14 cellular contexts compared by ENCODE assay signal in the genomic region with DNA sequence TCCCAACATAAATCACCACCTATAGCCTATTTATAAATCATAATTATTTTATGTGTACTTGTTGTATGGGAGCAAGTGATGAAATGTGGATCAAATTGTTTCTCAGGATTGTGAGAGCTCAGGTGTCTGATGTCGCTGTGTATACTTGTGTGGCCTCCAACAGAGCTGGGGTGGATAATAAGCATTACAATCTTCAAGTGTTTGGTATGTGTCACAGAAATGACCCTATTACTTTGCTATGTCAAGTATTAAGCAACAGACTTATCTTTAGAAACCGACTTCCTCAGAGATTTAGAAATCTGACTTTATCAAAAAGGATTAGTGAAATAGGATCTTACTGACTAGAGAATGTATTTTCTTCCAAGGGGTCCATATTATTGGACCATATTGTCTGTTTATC.
A peak's percentile ranks its signal among the peaks of the same experiment; 100 is the strongest.
DNase-seq lines count a peak whose midpoint lies in the region; ATAC-seq and TF ChIP-seq lines count a peak whose summit lies in the region.
"Had no signal": no experiment of that assay in that cellular context is flagged by ENCODE, and none has a peak within 500 bp of the region (broad histone marks: within the 10 kb centered on the region; RNA-seq: fewer than 3 reads in every experiment).

No MANE protein-coding gene starts in this region.

- no CpG with 5 or more reads among the region's 2 CpGs for WGBS in IMR-90 (ENCODE audit: extremely low coverage in 2 of 2, insufficient read length in 1 of 2), 2 experiments

- peak; percentile 77 for ATAC-seq in IMR-90 (ENCODE audit: low read depth)
- ATAC-seq in omental fat pad (ENCODE audit: low FRiP score), result no peak

- no peak overlapping the region for H4K5ac ChIP-seq in IMR-90 (ENCODE audit: low read depth, low read length)

- H3K9ac ChIP-seq in IMR-90 (ENCODE audit: low read depth, low read length), result no peak overlapping the region
- no peak overlapping the region for H3K9ac ChIP-seq in adipocyte (ENCODE audit: low read length)
- H3K9ac ChIP-seq: BLaER1 treated with 17β-estradiol and CSF1 and Interleukin-3, amounts not matched to agents 10 nM and 100 nM had no signal

- H2BK120ac ChIP-seq in IMR-90 (ENCODE audit: low read depth, low read length), result no peak overlapping the region

- no peaks in the 10 kb centered on the region for H3K36me3 ChIP-seq in IMR-90 (ENCODE audit: control insufficient read depth, insufficient read depth, low read length)
- H3K36me3 ChIP-seq in adipocyte (ENCODE audit: control insufficient read depth, insufficient read depth, low read length, severe bottlenecking), result no peaks in the 10 kb centered on the region
- H3K36me3 ChIP-seq in WERI-Rb-1, result no peaks in the 10 kb centered on the region
- no peaks in the 10 kb centered on the region for H3K36me3 ChIP-seq in BE2C
- H3K36me3 ChIP-seq: BLaER1 treated with 17β-estradiol and CSF1 and Interleukin-3, amounts not matched to agents 10 nM and 100 nM had no signal

- BruUV-seq in IMR-90 (replicated peaks; lab: Mats Ljungman, UMichigan), result no TSS peak

- POLR2A ChIA-PET in IMR-90 (lab: Charles Lee; ENCODE audit: unreplicated experiment), result no interaction called here

- no peak overlapping the region for H3K14ac ChIP-seq in IMR-90 (replicated peaks; ENCODE audit: low read depth, low read length)

- H4K20me1 ChIP-seq in IMR-90 (ENCODE audit: insufficient read depth, low read length), result no peaks in the 10 kb centered on the region
- H4K20me1 ChIP-seq: BLaER1 treated with 17β-estradiol and CSF1 and Interleukin-3, amounts not matched to agents 10 nM and 100 nM had no signal

- H3K27ac ChIP-seq in IMR-90 (ENCODE audit: insufficient read depth, low read length) (no peak overlapping the region), WERI-Rb-1 (no peak overlapping the region)
- H3K27ac ChIP-seq: vagina had no signal

- no peak overlapping the region for H2BK20ac ChIP-seq in IMR-90 (ENCODE audit: low read depth, low read length)

- intact Hi-C loops in IMR-90 (cut with micrococcal nuclease), result no loop called here

- no peak overlapping the region for H3K23ac ChIP-seq in IMR-90 (ENCODE audit: low read depth, low read length)

- no peak overlapping the region for H2AK9ac ChIP-seq in IMR-90 (replicated peaks; ENCODE audit: low read depth, low read length, poor library complexity)

- H3K9me3 ChIP-seq in IMR-90 (ENCODE audit: control insufficient read depth, insufficient read depth, low read length) (no peaks in the 10 kb centered on the region), adipocyte (ENCODE audit: control insufficient read depth, low read length) (no peaks in the 10 kb centered on the region), WERI-Rb-1 (ENCODE audit: severe bottlenecking) (no peaks in the 10 kb centered on the region), BE2C (no peaks in the 10 kb centered on the region)
- H3K9me3 ChIP-seq: vagina had no signal

- no peak overlapping the region for H3K4ac ChIP-seq in IMR-90 (ENCODE audit: low read depth, low read length)

- no peak for TF ChIP-seq POLR2A in IMR-90 (IDR thresholded peaks at IDR 0.05; ENCODE audit: low read depth, low read length)

- peak overlapping the region; percentile 71 for H2BK5ac ChIP-seq in IMR-90 (ENCODE audit: low read depth, low read length, poor library complexity, severe bottlenecking)

- H2BK15ac ChIP-seq in IMR-90 (ENCODE audit: low read depth, low read length), result no peak overlapping the region

- dilution Hi-C loops in IMR-90 (cut with HindIII; ENCODE audit: low sequenced_read_pairs, unreplicated experiment), result no loop called here

- no peak for TF ChIP-seq RAD21 in IMR-90 (IDR thresholded peaks at IDR 0.05; ENCODE audit: low read length)

- no peak for TF ChIP-seq CTCF in IMR-90 (conservative IDR thresholded peaks at IDR 0.05; ENCODE audit: low read depth, low read length)
- no peak for TF ChIP-seq CTCF in omental fat pad (IDR thresholded peaks at IDR 0.05)
- no peak for TF ChIP-seq CTCF in WERI-Rb-1 (IDR thresholded peaks at IDR 0.05; ENCODE audit: low read depth, low read length)
- no peak for TF ChIP-seq CTCF in BE2C (IDR thresholded peaks at IDR 0.05; ENCODE audit: low read depth, low read length)

- H4K8ac ChIP-seq in IMR-90 (ENCODE audit: low read depth in 2 of 2, low read length in 2 of 2), result no peak overlapping the region

- CTCF ChIA-PET in IMR-90 (lab: Yijun Ruan, JAX), result no interaction called here

- in situ Hi-C loops in IMR-90 (cut with MboI; ENCODE audit: low sequenced_read_pairs), result no loop called here

- H3K27me3 ChIP-seq in IMR-90 (ENCODE audit: control insufficient read depth, insufficient read depth, low read length) (no peaks in the 10 kb centered on the region), adipocyte (replicated peaks; ENCODE audit: control insufficient read depth, insufficient read depth, low read length) (no peaks in the 10 kb centered on the region), WERI-Rb-1 (ENCODE audit: insufficient read depth, low read depth, severe bottlenecking) (no peaks in the 10 kb centered on the region), BE2C (peaks cover 14% of the 10 kb centered on the region)
- H3K27me3 ChIP-seq: BLaER1 treated with 17β-estradiol and CSF1 and Interleukin-3, amounts not matched to agents 10 nM and 100 nM; vagina had no signal

- no peak overlapping the region for H3K18ac ChIP-seq in IMR-90 (ENCODE audit: low read depth, low read length)

- no peaks in the 10 kb centered on the region for H3K9me1 ChIP-seq in IMR-90 (ENCODE audit: insufficient read depth, low read length)

- H4K91ac ChIP-seq in IMR-90 (ENCODE audit: insufficient read depth, low read depth, low read length), result no peak overlapping the region

- no peak overlapping the region for H3K56ac ChIP-seq in IMR-90 (ENCODE audit: extremely low read depth, insufficient read depth, low read length)

- H2AFZ ChIP-seq in IMR-90 (replicated peaks; ENCODE audit: low read length, poor library complexity), result no peak overlapping the region

- no peak overlapping the region for H2AK5ac ChIP-seq in IMR-90 (ENCODE audit: low read depth, low read length)

- DNase-seq in AG08395 (ENCODE audit: low spot score) (peak; percentile 37), IMR-90 (peak; percentile 76), adipocyte (ENCODE audit: low read depth) (peak; percentile 57), iris pigment epithelial cell (ENCODE audit: low read depth) (peak; percentile 83), omental fat pad (ENCODE audit: low spot score) (no peak), inferior parietal cortex (ENCODE audit: extremely low spot score) (no peak), WERI-Rb-1 (no peak), BE2C (no peak)
- DNase-seq: activated gamma-delta T cell, left colon, NCI-H1092 treated with DMSO at 0.1 percent for 48 hours, NCI-H510A had no signal

- H3K4me3 ChIP-seq in IMR-90 (ENCODE audit: insufficient read depth, low read depth, low read length) (no peak overlapping the region), adipocyte (ENCODE audit: low read length) (no peak overlapping the region), WERI-Rb-1 (ENCODE audit: low read depth, low read length) (no peak overlapping the region), BE2C (ENCODE audit: low read depth, low read length) (no peak overlapping the region)
- H3K4me3 ChIP-seq: BLaER1 treated with 17β-estradiol and CSF1 and Interleukin-3, amounts not matched to agents 10 nM and 100 nM; vagina had no signal

- no peaks in the 10 kb centered on the region for H3K79me1 ChIP-seq in IMR-90 (ENCODE audit: low read depth in 1 of 2, low read length in 2 of 2)

- H3K4me2 ChIP-seq in IMR-90 (ENCODE audit: low read depth, low read length), result 0 out of 2 replicates have a peak overlapping the region, but pooled peaks have one; percentile 55

- peaks cover 5% of the 10 kb centered on the region for H3K4me1 ChIP-seq in IMR-90 (ENCODE audit: control insufficient read depth, insufficient read depth, low read length)
- peaks cover 14% of the 10 kb centered on the region for H3K4me1 ChIP-seq in adipocyte (ENCODE audit: control insufficient read depth, insufficient read depth, low read length)
- no peaks in the 10 kb centered on the region for H3K4me1 ChIP-seq in BE2C
- H3K4me1 ChIP-seq: vagina had no signal

TF ChIP-seq in IMR-90, 13 proteins besides CTCF, POLR2A, EP300 and RAD21:
- TF ChIP-seq BHLHE40 (IDR thresholded peaks at IDR 0.05; ENCODE audit: low read depth, low read length), result no peak
- no peak for TF ChIP-seq MAFK (IDR thresholded peaks at IDR 0.05; ENCODE audit: low read depth, low read length)
- TF ChIP-seq, protein P1, sequence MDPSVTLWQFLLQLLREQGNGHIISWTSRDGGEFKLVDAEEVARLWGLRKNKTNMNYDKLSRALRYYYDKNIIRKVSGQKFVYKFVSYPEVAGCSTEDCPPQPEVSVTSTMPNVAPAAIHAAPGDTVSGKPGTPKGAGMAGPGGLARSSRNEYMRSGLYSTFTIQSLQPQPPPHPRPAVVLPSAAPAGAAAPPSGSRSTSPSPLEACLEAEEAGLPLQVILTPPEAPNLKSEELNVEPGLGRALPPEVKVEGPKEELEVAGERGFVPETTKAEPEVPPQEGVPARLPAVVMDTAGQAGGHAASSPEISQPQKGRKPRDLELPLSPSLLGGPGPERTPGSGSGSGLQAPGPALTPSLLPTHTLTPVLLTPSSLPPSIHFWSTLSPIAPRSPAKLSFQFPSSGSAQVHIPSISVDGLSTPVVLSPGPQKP (IDR thresholded peaks at IDR 0.05; ENCODE audit: borderline replicate concordance, low read depth, low read length), result no peak
- TF ChIP-seq RFX5 (IDR thresholded peaks at IDR 0.05; ENCODE audit: low read depth, low read length), result no peak
- no peak for TF ChIP-seq CHD1 (IDR thresholded peaks at IDR 0.05; ENCODE audit: low read depth, low read length)
- TF ChIP-seq MAZ (IDR thresholded peaks at IDR 0.05; ENCODE audit: borderline replicate concordance, low read depth, low read length), result no peak
- peak; percentile 93 for TF ChIP-seq CEBPB (IDR thresholded peaks at IDR 0.05; ENCODE audit: low read depth, low read length)
- TF ChIP-seq MXI1 (IDR thresholded peaks at IDR 0.05; ENCODE audit: borderline replicate concordance, low read depth, low read length), result no peak

Comparison
In these comparisons a context has a peak if more than half of its experiments do, and no peak if none do; other contexts are left out.
1. DNase-seq: peak in AG08395 (single experiment), IMR-90 (single experiment), adipocyte (single experiment) and iris pigment epithelial cell (single experiment); none in omental fat pad (single experiment), inferior parietal cortex (single experiment), WERI-Rb-1 (single experiment) and BE2C (single experiment).